In the genomic region with DNA sequence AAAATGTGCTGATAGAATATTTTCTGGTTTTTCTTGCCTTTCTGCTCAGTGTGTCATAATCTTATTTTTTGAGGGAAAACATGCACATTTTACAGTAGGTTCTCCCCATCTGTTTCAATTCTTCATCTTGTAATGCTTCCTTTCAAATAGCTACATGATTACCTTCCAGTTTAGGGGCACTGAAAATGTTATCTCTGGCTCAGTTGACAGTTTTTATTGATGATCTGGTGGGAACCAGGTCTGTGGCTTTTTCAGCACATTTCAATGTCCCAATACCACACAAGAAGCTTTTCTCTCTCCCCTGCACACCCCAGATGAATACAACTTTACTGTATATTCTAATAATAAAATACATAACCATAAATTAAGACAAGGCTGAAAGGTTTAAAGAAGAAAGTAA, we compare ENCODE assay signal across 22 cellular contexts. TPM values are rescaled to one million over a fixed set of nuclear protein-coding genes. Genes with fewer than 3 reads are reported as not detected.
DNase-seq lines count a peak whose midpoint lies in the region; ATAC-seq, FAIRE-seq and TF ChIP-seq lines count a peak whose summit lies in the region.
"Had no signal": no experiment of that assay in that cellular context is flagged by ENCODE, and none has a peak within 500 bp of the region (broad histone marks: within the 10 kb centered on the region; RNA-seq: fewer than 3 reads in every experiment).

No MANE protein-coding gene starts in this region.

- H3K79me2 ChIP-seq in HepG2 (ENCODE audit: insufficient read depth, low read length): peaks cover 14% of the 10 kb centered on the region

- no peak for DNase-seq in HepG2 (ENCODE audit: low spot score)
- DNase-seq in right lobe of liver: no peak
- DNase-seq in SK-N-DZ (ENCODE audit: low spot score): peak; percentile 60
- peak; percentile 43 for DNase-seq in fibroblast of villous mesenchyme (ENCODE audit: low read depth)
- no peak for DNase-seq in uterus
- no peak for DNase-seq in SKM-1 treated with dmso at 0.1 percent for 144 hours (lab: John Stamatoyannopoulos, UW; ENCODE audit: unreplicated experiment)
- no peak for DNase-seq in CD4-positive, alpha-beta memory T cell
- DNase-seq: 8988T; CD8-positive, alpha-beta memory T cell; COR-L47; DMS 273 treated with DMSO at 0.1 percent for 48 hours; DMS53; DND-41; EL; GOT3; H7; IMR-90 had no signal

- CTCF ChIA-PET in HepG2 (lab: Yijun Ruan, JAX; ENCODE audit: low intra/inter-chr PET ratio, low total read pairs): no interaction called here
- CTCF ChIA-PET in CD4-positive, alpha-beta memory T cell (lab: Charles Lee; ENCODE audit: partially characterized antibody): interaction anchor here (1.5 kb wide), 1 partner anchor 36 kb away, joined by 3 read pairs; the partner anchor contains the start of gene FTO

- in situ Hi-C loops in HepG2 (cut with HindIII; ENCODE audit: extremely low pct_ligation_motif_present, low pct_unique_long_range_greater_than_20kb): no loop called here

- H3K27me3 ChIP-seq in HepG2 (ENCODE audit: control insufficient read depth in 1 of 2, insufficient read depth in 2 of 2, low read length in 2 of 2) (no peaks in the 10 kb centered on the region), right lobe of liver (no peaks in the 10 kb centered on the region), uterus (no peaks in the 10 kb centered on the region)
- H3K27me3 ChIP-seq in CD4-positive, alpha-beta memory T cell (ENCODE audit: insufficient read depth, low read length): no peaks in the 10 kb centered on the region
- H3K27me3 ChIP-seq: BLaER1 treated with 17β-estradiol and CSF1 and Interleukin-3, amounts not matched to agents 10 nM and 100 nM had no signal

- no peaks in the 10 kb centered on the region for H4K20me1 ChIP-seq in HepG2 (ENCODE audit: insufficient read depth, low read length)

- POLR2A ChIA-PET in HepG2 (lab: Yijun Ruan, JAX): no interaction called here
- POLR2A ChIA-PET in CD4-positive, alpha-beta memory T cell (lab: Charles Lee; ENCODE audit: partially characterized antibody): no interaction called here

- H3K4me2 ChIP-seq in HepG2 (ENCODE audit: low read depth, low read length): no peak overlapping the region
- H3K4me2 ChIP-seq: BLaER1 treated with 17β-estradiol and CSF1 and Interleukin-3, amounts not matched to agents 10 nM and 100 nM had no signal

- H3K27me3 Mint-ChIP-seq in CD4-positive, alpha-beta memory T cell: no peaks in the 10 kb centered on the region
- H3K27me3 Mint-ChIP-seq: B cell; CD8-positive, alpha-beta memory T cell had no signal

- TF ChIP-seq CTCF in HepG2 (CRISPR knock-in tag; IDR thresholded peaks at IDR 0.05) (no peak), right lobe of liver (IDR thresholded peaks at IDR 0.05) (no peak), fibroblast of villous mesenchyme (IDR thresholded peaks at IDR 0.05; ENCODE audit: insufficient read depth, low read depth, low read length) (no peak), uterus (IDR thresholded peaks at IDR 0.05) (no peak)

- H3K4me3 Mint-ChIP-seq in CD4-positive, alpha-beta memory T cell: no peak overlapping the region
- H3K4me3 Mint-ChIP-seq: B cell; CD8-positive, alpha-beta memory T cell had no signal

- peak overlapping the region; percentile 25 for H3K27ac ChIP-seq in HepG2 (ENCODE audit: extremely low read length, insufficient read depth, low read length)
- H3K27ac ChIP-seq in right lobe of liver: no peak overlapping the region
- no peak overlapping the region for H3K27ac ChIP-seq in uterus
- H3K27ac ChIP-seq in CD4-positive, alpha-beta memory T cell (ENCODE audit: low read depth, low read length): no peak overlapping the region
- H3K27ac ChIP-seq: BLaER1 treated with 17β-estradiol and CSF1 and Interleukin-3, amounts not matched to agents 10 nM and 100 nM; HL-60 had no signal

- no peak overlapping the region for H2AFZ ChIP-seq in HepG2 (ENCODE audit: low read length)

- TF ChIP-seq EP300 in HepG2 (IDR thresholded peaks at IDR 0.05; ENCODE audit: low read depth in 2 of 2, low read length in 2 of 2): no peak
- no peak for TF ChIP-seq EP300 in HepG2 (CRISPR knock-in tag; IDR thresholded peaks at IDR 0.05; ENCODE audit: borderline replicate concordance)

- no peak overlapping the region for H3K4me3 ChIP-seq in HepG2 (replicated peaks in 1 of 3; ENCODE audit: insufficient read depth in 1 of 3, low read depth in 2 of 3, low read length in 3 of 3)
- H3K4me3 ChIP-seq in right lobe of liver: no peak overlapping the region
- H3K4me3 ChIP-seq in fibroblast of villous mesenchyme (ENCODE audit: low read depth, low read length): no peak overlapping the region
- H3K4me3 ChIP-seq in uterus: no peak overlapping the region
- H3K4me3 ChIP-seq in CD4-positive, alpha-beta memory T cell (ENCODE audit: low read length in 2 of 2): no peak overlapping the region
- H3K4me3 ChIP-seq: BLaER1 treated with 17β-estradiol and CSF1 and Interleukin-3, amounts not matched to agents 10 nM and 100 nM; GM12878 had no signal

- no peak for TF ChIP-seq RAD21 in HepG2 (CRISPR knock-in tag; IDR thresholded peaks at IDR 0.05)

- H3K4me1 ChIP-seq in HepG2 (ENCODE audit: insufficient read depth, low read length): peaks cover 41% of the 10 kb centered on the region
- peaks cover 0 to 7% (median 0%) of the 10 kb centered on the region in 4 donors for H3K4me1 ChIP-seq in right lobe of liver
- peaks cover 5 to 14% of the 10 kb centered on the region in 2 donors for H3K4me1 ChIP-seq in uterus
- H3K4me1 ChIP-seq in CD4-positive, alpha-beta memory T cell (ENCODE audit: insufficient read depth, low read length): peaks cover 24% of the 10 kb centered on the region

- H3K9ac ChIP-seq in HepG2 (ENCODE audit: insufficient read depth, low read depth, low read length): no peak overlapping the region; the same call in 1 of the 2 replicates
- H3K9ac ChIP-seq: BLaER1 treated with 17β-estradiol and CSF1 and Interleukin-3, amounts not matched to agents 10 nM and 100 nM had no signal

- FAIRE-seq in HepG2 (lab: Jason Lieb, UNC): no peak
- FAIRE-seq: GM12878 had no signal

- no TSS peak for BruUV-seq in HepG2 (replicated peaks; lab: Mats Ljungman, UMichigan)

- H3K36me3 Mint-ChIP-seq in CD4-positive, alpha-beta memory T cell: no peaks in the 10 kb centered on the region

- TF ChIP-seq POLR2A in HepG2 (IDR thresholded peaks at IDR 0.05; ENCODE audit: insufficient read depth in 1 of 2, low read depth in 2 of 2, low read length in 2 of 2) (no peak), right lobe of liver (IDR thresholded peaks at IDR 0.05) (no peak), uterus (IDR thresholded peaks at IDR 0.05) (no peak)

- ATAC-seq in HepG2 (no peak), right lobe of liver (no peak)
- ATAC-seq: GM12878, HCT116 had no signal

- intact Hi-C loops in HepG2 (cut with micrococcal nuclease; ENCODE audit: unreplicated experiment): no loop called here
- intact Hi-C loops in right lobe of liver (cut with DNase I): no loop called here
- intact Hi-C loops in uterus (cut with DNase I; ENCODE audit: low total_unique reads): no loop called here
- intact Hi-C loops in CD4-positive, alpha-beta memory T cell (cut with micrococcal nuclease): no loop called here

- H3K27ac Mint-ChIP-seq in CD4-positive, alpha-beta memory T cell: peak overlapping the region in 1 of 7 donors; percentile 33
- H3K27ac Mint-ChIP-seq: B cell had no signal

- H3K36me3 ChIP-seq in HepG2 (replicated peaks in 1 of 2; ENCODE audit: control insufficient read depth in 1 of 2, insufficient read depth in 2 of 2, low read length in 2 of 2) (no peaks in the 10 kb centered on the region), right lobe of liver (no peaks in the 10 kb centered on the region), uterus (no peaks in the 10 kb centered on the region)
- H3K36me3 ChIP-seq in CD4-positive, alpha-beta memory T cell (ENCODE audit: insufficient read depth, low read length): no peaks in the 10 kb centered on the region

- H3K9me3 ChIP-seq in HepG2 (ENCODE audit: low read length): no peaks in the 10 kb centered on the region
- H3K9me3 ChIP-seq in right lobe of liver: no peaks in the 10 kb centered on the region
- H3K9me3 ChIP-seq in uterus: no peaks in the 10 kb centered on the region
- no peaks in the 10 kb centered on the region for H3K9me3 ChIP-seq in CD4-positive, alpha-beta memory T cell (ENCODE audit: control insufficient read depth in 1 of 2, low read length in 2 of 2)

- H3K4me1 Mint-ChIP-seq in CD4-positive, alpha-beta memory T cell: peaks cover 33 to 39% (median 36%) of the 10 kb centered on the region in 4 donors

- H3K9me3 Mint-ChIP-seq in CD4-positive, alpha-beta memory T cell: no peaks in the 10 kb centered on the region
- H3K9me3 Mint-ChIP-seq: CD8-positive, alpha-beta memory T cell had no signal

RNA-seq across cellular contexts. Expression of gene FTO, which starts 36.5 kb away (rescaled TPM):
- total RNA-seq in HepG2 (2016; rRNA removed; fragmentation: Illumina TruSeq; extraction: Trizol): 55.8 and 92.5 TPM in 2 replicates
- total RNA-seq in HepG2 (2016; cell fraction: cytosol; rRNA removed; fragmentation: Illumina TruSeq; extraction: Trizol; ENCODE audit: low read depth): 21.6 and 23.7 TPM in 2 replicates
- total RNA-seq in HepG2 (2016; cell fraction: insoluble cytoplasmic fraction; rRNA removed; fragmentation: Illumina TruSeq; extraction: Trizol): 55.1 and 90.5 TPM in 2 replicates
- 18.2 and 20.9 TPM in 2 replicates for total RNA-seq in HepG2 (2016; cell fraction: membrane; rRNA removed; fragmentation: Illumina TruSeq; extraction: Trizol)
- total RNA-seq in HepG2 (2016; cell fraction: nucleus; rRNA removed; fragmentation: Illumina TruSeq; extraction: Trizol): 58.8 and 60.1 TPM in 2 replicates
- 41.6 and 43.3 TPM in 2 replicates for polyA plus RNA-seq in HepG2 (2011; rRNA removed)
- 32.2 and 47.4 TPM in 2 replicates for polyA plus RNA-seq in HepG2 (2011; cell fraction: cytosol; rRNA removed)
- 14.4 and 21.0 TPM in 2 replicates for polyA plus RNA-seq in HepG2 (2011; cell fraction: nucleus; rRNA removed)
- polyA plus RNA-seq in HepG2 (2012): 31.8 and 35.5 TPM in 2 replicates
- 1.6 and 2.2 TPM in 2 replicates for polyA plus RNA-seq in HepG2 (2016; cell fraction: cytosol; fragmentation: Illumina TruSeq; extraction: Trizol; ENCODE audit: low read depth)
- 69.2 and 71.7 TPM in 2 replicates for polyA plus RNA-seq in HepG2 (2016; cell fraction: insoluble cytoplasmic fraction; fragmentation: Illumina TruSeq; extraction: Trizol; ENCODE audit: low read depth)
- 7.3 and 8.2 TPM in 2 replicates for polyA plus RNA-seq in HepG2 (2016; cell fraction: membrane; fragmentation: Illumina TruSeq; extraction: Trizol; ENCODE audit: low read depth)
- polyA plus RNA-seq in HepG2 (2016; cell fraction: nucleus; fragmentation: Illumina TruSeq; extraction: Trizol; ENCODE audit: insufficient read depth, low read depth): 21.7 and 28.9 TPM in 2 replicates
- 60.0 and 72.3 TPM in 2 replicates for polyA minus RNA-seq in HepG2 (2011; rRNA and poly(A)+ RNA removed; ENCODE audit: low replicate concordance)
- polyA minus RNA-seq in HepG2 (2011; cell fraction: cytosol; rRNA and poly(A)+ RNA removed): 50.0 and 63.4 TPM in 2 replicates
- 78.3 and 106 TPM in 2 replicates for polyA minus RNA-seq in HepG2 (2011; cell fraction: nucleus; rRNA and poly(A)+ RNA removed)
- 10 to 100 TPM; 28.9 to 51.6 (median 33.6) TPM for total RNA-seq in right lobe of liver
- 82.1 and 103 TPM in 2 replicates for polyA plus RNA-seq in SK-N-DZ (2014; cell fraction: cytosol; rRNA removed)
- polyA plus RNA-seq in SK-N-DZ (2014; cell fraction: nucleus; rRNA removed): 23.4 and 25.2 TPM in 2 replicates
- 101 and 157 TPM in 2 replicates for total RNA-seq in fibroblast of villous mesenchyme
- total RNA-seq in uterus: 100 to 1,000 TPM in 2 of 4 donors, 10 to 100 TPM in 2; 63.2 to 151 (median 105) TPM
- 10 to 100 TPM; 61.5 to 68.8 TPM for total RNA-seq in CD4-positive, alpha-beta memory T cell
- 100 to 1,000 TPM in 1 of 2 donors, 10 to 100 TPM in 1; 70.7 to 126 TPM for polyA plus RNA-seq in CD4-positive, alpha-beta memory T cell

RNA-seq across cellular contexts. Expression of gene RPGRIP1L, which starts 36.8 kb away (rescaled TPM):
- total RNA-seq in HepG2 (2016; rRNA removed; fragmentation: Illumina TruSeq; extraction: Trizol) (13.5 and 17.8 TPM in 2 replicates), right lobe of liver (1 to 10 TPM in 4 of 6 experiments, under 1 TPM in 2; 0.86 to 2.0 (median 1.3) TPM), fibroblast of villous mesenchyme (12.6 and 22.0 TPM in 2 replicates), uterus (10 to 100 TPM in 1 of 4 donors, 1 to 10 TPM in 3; 1.2 to 35.3 (median 6.2) TPM)
- total RNA-seq in HepG2 (2016; cell fraction: cytosol; rRNA removed; fragmentation: Illumina TruSeq; extraction: Trizol; ENCODE audit: low read depth): 2.3 and 2.7 TPM in 2 replicates
- 12.7 and 17.3 TPM in 2 replicates for total RNA-seq in HepG2 (2016; cell fraction: insoluble cytoplasmic fraction; rRNA removed; fragmentation: Illumina TruSeq; extraction: Trizol)
- 5.5 and 5.7 TPM in 2 replicates for total RNA-seq in HepG2 (2016; cell fraction: membrane; rRNA removed; fragmentation: Illumina TruSeq; extraction: Trizol)
- total RNA-seq in HepG2 (2016; cell fraction: nucleus; rRNA removed; fragmentation: Illumina TruSeq; extraction: Trizol): 22.9 and 23.1 TPM in 2 replicates
- polyA plus RNA-seq in HepG2 (2011; rRNA removed): 3.6 and 5.0 TPM in 2 replicates
- polyA plus RNA-seq in HepG2 (2011; cell fraction: cytosol; rRNA removed): 2.2 and 2.8 TPM in 2 replicates
- polyA plus RNA-seq in HepG2 (2011; cell fraction: nucleus; rRNA removed): 3.6 and 3.9 TPM in 2 replicates
- polyA plus RNA-seq in HepG2 (2012): 3.2 and 5.4 TPM in 2 replicates
- polyA plus RNA-seq in HepG2 (2016; cell fraction: cytosol; fragmentation: Illumina TruSeq; extraction: Trizol; ENCODE audit: low read depth): 2.4 and 2.9 TPM in 2 replicates
- polyA plus RNA-seq in HepG2 (2016; cell fraction: insoluble cytoplasmic fraction; fragmentation: Illumina TruSeq; extraction: Trizol; ENCODE audit: low read depth): 8.3 and 10.1 TPM in 2 replicates
- 3.0 and 3.7 TPM in 2 replicates for polyA plus RNA-seq in HepG2 (2016; cell fraction: membrane; fragmentation: Illumina TruSeq; extraction: Trizol; ENCODE audit: low read depth)
- polyA plus RNA-seq in HepG2 (2016; cell fraction: nucleus; fragmentation: Illumina TruSeq; extraction: Trizol; ENCODE audit: insufficient read depth, low read depth): 9.8 and 12.2 TPM in 2 replicates
- polyA minus RNA-seq in HepG2 (2011; rRNA and poly(A)+ RNA removed; ENCODE audit: low replicate concordance): 4.3 and 8.3 TPM in 2 replicates
- polyA minus RNA-seq in HepG2 (2011; cell fraction: cytosol; rRNA and poly(A)+ RNA removed): 4.2 and 4.7 TPM in 2 replicates
- 27.4 and 28.8 TPM in 2 replicates for polyA minus RNA-seq in HepG2 (2011; cell fraction: nucleus; rRNA and poly(A)+ RNA removed)
- polyA plus RNA-seq in SK-N-DZ (2014; cell fraction: cytosol; rRNA removed): 16.6 and 17.2 TPM in 2 replicates
- 23.6 and 28.3 TPM in 2 replicates for polyA plus RNA-seq in SK-N-DZ (2014; cell fraction: nucleus; rRNA removed)
- 1 to 10 TPM; 4.2 to 4.3 TPM for total RNA-seq in CD4-positive, alpha-beta memory T cell
- polyA plus RNA-seq in CD4-positive, alpha-beta memory T cell: 1 to 10 TPM; 1.3 to 3.5 TPM

Comparison
In these comparisons a context has a peak if more than half of its experiments do, and no peak if none do; other contexts are left out.
1. DNase-seq: peak in SK-N-DZ (single experiment) and fibroblast of villous mesenchyme (single experiment); none in HepG2 (single experiment), right lobe of liver (0 of 3), uterus (0 of 2), SKM-1 treated with dmso at 0.1 percent for 144 hours (single experiment) and CD4-positive, alpha-beta memory T cell (0 of 5).